Comparison of ENCODE assay signal across 9 cellular contexts in the genomic region with DNA sequence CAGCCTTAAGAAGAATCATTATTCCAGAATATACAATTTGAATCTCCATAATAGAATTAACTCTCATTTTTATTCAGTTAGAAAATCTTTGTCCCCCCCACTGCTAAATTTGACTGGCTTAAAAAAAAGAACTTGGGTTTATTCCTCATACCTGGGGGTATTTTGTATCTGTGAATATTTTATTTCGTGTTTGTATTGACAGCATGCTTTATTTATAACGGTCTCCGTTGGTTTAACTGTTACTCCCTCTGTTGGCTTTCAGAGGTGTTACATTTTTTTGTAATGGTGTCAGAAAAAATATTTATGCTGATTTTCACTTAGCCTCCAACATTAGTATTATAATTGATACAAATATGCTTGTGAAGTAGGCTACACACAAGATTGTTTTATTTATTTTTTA.
DNase-seq lines count a peak whose midpoint lies in the region; TF ChIP-seq lines count a peak whose summit lies in the region.
"Had no signal": no experiment of that assay in that cellular context is flagged by ENCODE, and none has a peak within 500 bp of the region (broad histone marks: within the 10 kb centered on the region; RNA-seq: fewer than 3 reads in every experiment).

No MANE protein-coding gene starts in this region.

- intact Hi-C loops in activated T-helper 1 cell treated with anti-CD3 and anti-CD28 coated beads, Interleukin-12 subunit alpha, Interleukin-12 subunit beta, Interleukin-2, Interleukin-4 antibody, amounts not matched to agents 30 ng/mL and 10 ng/mL and 1 ng/mL, durations not matched to agents 14 hours and 24 hours and 36 hours (cut with micrococcal nuclease): loop anchor here (1.0 to 2.0 kb wide), 5 partner anchors 14 to 114 kb away; a partner anchor contains a TSS
- intact Hi-C loops in thyroid gland (cut with DNase I): no loop called here

- peaks cover 4% of the 10 kb centered on the region; the same call in 1 of the 2 replicates for H4K20me1 ChIP-seq in GM23248 (ENCODE audit: insufficient read depth)

- H3K27ac Mint-ChIP-seq in activated T-helper 1 cell treated with anti-CD3 and anti-CD28 coated beads, Interleukin-12 subunit alpha, Interleukin-12 subunit beta, Interleukin-2, Interleukin-4 antibody, amounts not matched to agents 30 ng/mL and 10 ng/mL and 1 ng/mL, durations not matched to agents 14 hours and 24 hours and 36 hours: peak overlapping the region; percentile 37

- DNase-seq in BE2C (no peak), GM23248 (peak; percentile 34), kidney epithelial cell (ENCODE audit: low read depth) (no peak), NCI-H748 (lab: John Stamatoyannopoulos, UW; ENCODE audit: unreplicated experiment) (no peak), thyroid gland (no peak), SK-N-DZ (ENCODE audit: low spot score) (no peak), G401 (ENCODE audit: low spot score) (no peak)
- DNase-seq in activated T-helper 1 cell treated with anti-CD3 and anti-CD28 coated beads, Interleukin-12 subunit alpha, Interleukin-12 subunit beta, Interleukin-2, Interleukin-4 antibody, amounts not matched to agents 30 ng/mL and 10 ng/mL and 1 ng/mL, durations not matched to agents 14 hours and 24 hours and 36 hours (ENCODE audit: low spot score): no peak
- DNase-seq: T1000 had no signal

- H3K27me3 Mint-ChIP-seq in activated T-helper 1 cell treated with anti-CD3 and anti-CD28 coated beads, Interleukin-12 subunit alpha, Interleukin-12 subunit beta, Interleukin-2, Interleukin-4 antibody, amounts not matched to agents 30 ng/mL and 10 ng/mL and 1 ng/mL, durations not matched to agents 14 hours and 24 hours and 36 hours (ENCODE audit: insufficient read depth): no peaks in the 10 kb centered on the region

- no peak overlapping the region for H3K4me3 Mint-ChIP-seq in activated T-helper 1 cell treated with anti-CD3 and anti-CD28 coated beads, Interleukin-12 subunit alpha, Interleukin-12 subunit beta, Interleukin-2, Interleukin-4 antibody, amounts not matched to agents 30 ng/mL and 10 ng/mL and 1 ng/mL, durations not matched to agents 14 hours and 24 hours and 36 hours

- peaks cover 28% of the 10 kb centered on the region for H3K36me3 Mint-ChIP-seq in activated T-helper 1 cell treated with anti-CD3 and anti-CD28 coated beads, Interleukin-12 subunit alpha, Interleukin-12 subunit beta, Interleukin-2, Interleukin-4 antibody, amounts not matched to agents 30 ng/mL and 10 ng/mL and 1 ng/mL, durations not matched to agents 14 hours and 24 hours and 36 hours (ENCODE audit: low read depth)

- TF ChIP-seq POLR2A in thyroid gland (IDR thresholded peaks at IDR 0.05): no peak

- H3K4me2 ChIP-seq in GM23248 (ENCODE audit: unreplicated experiment): no peak overlapping the region

- in situ Hi-C loops in GM23248 (cut with MboI) (no loop called here), G401 (cut with HindIII; ENCODE audit: low sequenced_read_pairs) (no loop called here)

- H3K9me3 ChIP-seq in BE2C (no peaks in the 10 kb centered on the region), GM23248 (ENCODE audit: low read depth) (no peaks in the 10 kb centered on the region), thyroid gland (no peaks in the 10 kb centered on the region)

- no peak overlapping the region for H3K4me3 ChIP-seq in BE2C (ENCODE audit: low read depth, low read length)
- no peak overlapping the region for H3K4me3 ChIP-seq in GM23248
- no peak overlapping the region for H3K4me3 ChIP-seq in kidney epithelial cell (ENCODE audit: low read depth, low read length)
- no peak overlapping the region for H3K4me3 ChIP-seq in thyroid gland (replicated peaks in 1 of 3)

- H3K9me3 Mint-ChIP-seq in activated T-helper 1 cell treated with anti-CD3 and anti-CD28 coated beads, Interleukin-12 subunit alpha, Interleukin-12 subunit beta, Interleukin-2, Interleukin-4 antibody, amounts not matched to agents 30 ng/mL and 10 ng/mL and 1 ng/mL, durations not matched to agents 14 hours and 24 hours and 36 hours: no peaks in the 10 kb centered on the region

- H2AFZ ChIP-seq in GM23248: no peak overlapping the region

- no peaks in the 10 kb centered on the region for H3K36me3 ChIP-seq in BE2C
- H3K36me3 ChIP-seq in GM23248 (ENCODE audit: low read depth): no peaks in the 10 kb centered on the region; the same call in 1 of the 2 replicates
- no peaks in the 10 kb centered on the region for H3K36me3 ChIP-seq in kidney epithelial cell (ENCODE audit: control insufficient read depth, insufficient read depth, low read length)
- H3K36me3 ChIP-seq in thyroid gland: peaks cover 0 to 11% of the 10 kb centered on the region in 2 donors

- H3K4me1 ChIP-seq in BE2C (no peaks in the 10 kb centered on the region), GM23248 (ENCODE audit: insufficient read depth) (peaks cover 17% of the 10 kb centered on the region), thyroid gland (no peaks in the 10 kb centered on the region)

- H3K4me1 Mint-ChIP-seq in activated T-helper 1 cell treated with anti-CD3 and anti-CD28 coated beads, Interleukin-12 subunit alpha, Interleukin-12 subunit beta, Interleukin-2, Interleukin-4 antibody, amounts not matched to agents 30 ng/mL and 10 ng/mL and 1 ng/mL, durations not matched to agents 14 hours and 24 hours and 36 hours (ENCODE audit: low read depth): peaks cover 59% of the 10 kb centered on the region

- H3K9me2 ChIP-seq in GM23248 (ENCODE audit: insufficient read depth): no peaks in the 10 kb centered on the region

- H3K27me3 ChIP-seq in BE2C (no peaks in the 10 kb centered on the region), GM23248 (replicated peaks; ENCODE audit: insufficient read depth) (no peaks in the 10 kb centered on the region), kidney epithelial cell (ENCODE audit: control insufficient read depth, insufficient read depth, low read length) (no peaks in the 10 kb centered on the region), thyroid gland (no peaks in the 10 kb centered on the region)

- no peaks in the 10 kb centered on the region for H3F3A ChIP-seq in GM23248 (ENCODE audit: insufficient read depth)

- WGBS in GM23248 (ENCODE audit: low coverage in 1 of 2, low lambda C conversion rate in 2 of 2, missing lambda C conversion rate in 2 of 2), 2 experiments: 3 to 4% methylated on average over 3 of the region's 3 CpGs
- 57 to 73% methylated on average over 3 of the region's 3 CpGs for WGBS in thyroid gland, 2 donors

- no peak overlapping the region for H3K9ac ChIP-seq in GM23248

- peaks cover 100% of the 10 kb centered on the region for H3K79me2 ChIP-seq in GM23248 (ENCODE audit: insufficient read depth)

- H3K27ac ChIP-seq in GM23248: no peak overlapping the region
- H3K27ac ChIP-seq in thyroid gland: no peak overlapping the region

- TF ChIP-seq CTCF in BE2C (IDR thresholded peaks at IDR 0.05; ENCODE audit: low read depth, low read length) (peak; percentile 35), kidney epithelial cell (IDR thresholded peaks at IDR 0.05; ENCODE audit: insufficient read depth, low read length, poor library complexity, severe bottlenecking) (peak; percentile 40), thyroid gland (IDR thresholded peaks at IDR 0.05) (peak in 3 of 6 experiments; percentile 25 to 44 (median 28))
